12 cellular contexts compared by ENCODE assay signal in genomic region chr16:85376292-85377095, GRCh38.
A peak's percentile ranks its signal among the peaks of the same experiment; 100 is the strongest.
DNase-seq lines count a peak whose midpoint lies in the region; ATAC-seq and TF ChIP-seq lines count a peak whose summit lies in the region.
"Had no signal": no experiment of that assay in that cellular context is flagged by ENCODE, and none has a peak within 500 bp of the region (broad histone marks: within the 10 kb centered on the region; RNA-seq: fewer than 3 reads in every experiment).

No MANE protein-coding gene starts in this region.

- no peak overlapping the region for H2AFZ ChIP-seq in PC-9

- no peak for ATAC-seq in HG02798 (IDR thresholded peaks at IDR 0.05; ENCODE audit: poor library complexity, unreplicated experiment)

- no peaks in the 10 kb centered on the region for H3K36me3 ChIP-seq in breast epithelium
- H3K36me3 ChIP-seq in skeletal muscle tissue (ENCODE audit: control insufficient read depth in 3 of 3, insufficient read depth in 3 of 3, low read length in 3 of 3), result no peaks in the 10 kb centered on the region
- no peaks in the 10 kb centered on the region for H3K36me3 ChIP-seq in PC-9 (ENCODE audit: low read depth)
- H3K36me3 ChIP-seq: SJCRH30 had no signal

- H3K27me3 ChIP-seq in breast epithelium (no peaks in the 10 kb centered on the region), skeletal muscle tissue (ENCODE audit: control insufficient read depth in 3 of 3, insufficient read depth in 3 of 3, low read length in 3 of 3) (no peaks in the 10 kb centered on the region), PC-9 (ENCODE audit: insufficient read depth, low read depth) (no peaks in the 10 kb centered on the region)
- H3K27me3 ChIP-seq: SJCRH30 had no signal

- H4K20me1 ChIP-seq in PC-9 (ENCODE audit: insufficient read depth), result no peaks in the 10 kb centered on the region

- no peak for TF ChIP-seq CTCF in breast epithelium (IDR thresholded peaks at IDR 0.05)
- no peak for TF ChIP-seq CTCF in PC-9 (conservative IDR thresholded peaks at IDR 0.05)

- no peak for TF ChIP-seq POLR2A in breast epithelium (IDR thresholded peaks at IDR 0.05)

- H3K4me1 ChIP-seq in breast epithelium, result peaks cover 12 to 25% of the 10 kb centered on the region in 2 donors
- peaks cover 28 to 81% (median 43%) of the 10 kb centered on the region in 3 donors for H3K4me1 ChIP-seq in skeletal muscle tissue (ENCODE audit: control insufficient read depth in 3 of 3, insufficient read depth in 3 of 3, low read length in 3 of 3)
- peaks cover 11% of the 10 kb centered on the region for H3K4me1 ChIP-seq in PC-9 (replicated peaks; ENCODE audit: insufficient read depth)
- H3K4me1 ChIP-seq: SJCRH30 had no signal

- BruUV-seq in PC-9 (replicated peaks; lab: Mats Ljungman, UMichigan), result no TSS peak

- H3K9ac ChIP-seq in skeletal muscle tissue (ENCODE audit: low read depth in 1 of 3, low read length in 3 of 3), result peak overlapping the region in 2 of 3 donors; percentile 43 to 75

- DNase-seq in GM03348 (ENCODE audit: low spot score) (peak; percentile 66), breast epithelium (ENCODE audit: low spot score in 2 of 2) (peak in 1 of 2 donors; percentile 69), hypothalamus (lab: John Stamatoyannopoulos, UW) (peak in 43 of 51 donors; percentile 10 to 79 (median 56)), NCI-H526 treated with DMSO at 0.1 percent for 48 hours (lab: John Stamatoyannopoulos, UW) (no peak), PC-9 (no peak), NCI-H1694 treated with DMSO at 0.1 percent for 48 hours (lab: John Stamatoyannopoulos, UW) (no peak)
- DNase-seq: activated effector memory CD4-positive, alpha-beta T cell treated with anti-CD3 and anti-CD28 coated beads, Interleukin-2, amount 50 U/mL, for 16 hours; NCI-H1092; SJCRH30 had no signal

- intact Hi-C loops in breast epithelium (cut with DNase I; ENCODE audit: low total_unique reads), result no loop called here
- intact Hi-C loops in PC-9 (cut with micrococcal nuclease; ENCODE audit: unreplicated experiment), result no loop called here

- CTCF ChIA-PET in PC-9 (lab: Charles Lee), result interaction anchor here (0.5 kb wide), 1 partner anchor 90 kb away, joined by 4 read pairs; no protein-coding TSS in a partner anchor

- no peaks in the 10 kb centered on the region for H3K9me2 ChIP-seq in PC-9 (ENCODE audit: insufficient read depth)

- no peaks in the 10 kb centered on the region for H3K79me2 ChIP-seq in PC-9 (ENCODE audit: low read depth)

- H3F3A ChIP-seq in PC-9 (ENCODE audit: insufficient read depth, low read depth), result peaks cover 6% of the 10 kb centered on the region; the same call in 1 of the 2 replicates

- H3K4me3 ChIP-seq in breast epithelium (no peak overlapping the region), skeletal muscle tissue (ENCODE audit: low read length in 3 of 3) (peak overlapping the region in 1 of 3 donors; percentile 52), PC-9 (no peak overlapping the region)
- H3K4me3 ChIP-seq: lung, SJCRH30 had no signal

- H3K27ac ChIP-seq in breast epithelium, result peak overlapping the region; percentile 67 to 83
- H3K27ac ChIP-seq in skeletal muscle tissue (ENCODE audit: low read depth, low read length), result no peak overlapping the region
- H3K27ac ChIP-seq in PC-9, result no peak overlapping the region
- H3K27ac ChIP-seq: SJCRH30 had no signal

- H3K4me2 ChIP-seq in PC-9, result no peak overlapping the region

- H3K9me3 ChIP-seq in breast epithelium, result no peaks in the 10 kb centered on the region
- H3K9me3 ChIP-seq in skeletal muscle tissue (ENCODE audit: control insufficient read depth in 3 of 3, low read length in 3 of 3), result no peaks in the 10 kb centered on the region
- H3K9me3 ChIP-seq in PC-9 (ENCODE audit: insufficient read depth, low read depth), result no peaks in the 10 kb centered on the region
- H3K9me3 ChIP-seq: SJCRH30 had no signal

- POLR2A ChIA-PET in PC-9 (lab: Charles Lee; ENCODE audit: unreplicated experiment), result no interaction called here

Comparison
In these comparisons a context has a peak if more than half of its experiments do, and no peak if none do; other contexts are left out.
1. DNase-seq: peak in GM03348 (single experiment) and hypothalamus (43 of 51); none in NCI-H526 treated with DMSO at 0.1 percent for 48 hours (single experiment), PC-9 (0 of 2) and NCI-H1694 treated with DMSO at 0.1 percent for 48 hours (single experiment).
2. H3K27ac ChIP-seq: peak in breast epithelium (2 of 2); none in skeletal muscle tissue (single experiment) and PC-9 (single experiment).